ENCODE assay signal across 12 cellular contexts in the genomic region with DNA sequence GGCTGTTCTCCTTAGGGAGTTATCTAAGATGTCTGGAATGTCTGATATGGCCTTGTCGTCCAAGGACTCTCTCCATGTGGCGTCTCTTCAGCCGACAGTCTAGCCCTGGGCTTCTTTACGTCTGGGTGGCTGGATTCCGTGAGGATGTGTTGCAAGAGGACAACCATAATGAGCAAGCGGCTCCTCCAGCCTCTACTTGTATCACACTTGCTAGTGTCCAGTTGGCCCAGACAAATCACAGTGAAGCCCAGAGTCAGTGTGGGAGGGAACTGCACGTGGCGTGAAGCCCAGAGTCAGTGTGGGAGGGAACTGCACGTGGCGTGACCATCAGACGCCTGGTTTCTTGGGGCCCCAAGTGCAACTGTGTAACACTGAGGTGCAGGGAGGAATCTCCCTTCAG.
"Had no signal": no experiment of that assay in that cellular context is flagged by ENCODE, and none has a peak within 500 bp of the region (broad histone marks: within the 10 kb centered on the region; RNA-seq: fewer than 3 reads in every experiment).

No MANE protein-coding gene starts in this region.

- H3K27me3 ChIP-seq: body of pancreas, neutrophil, suprapubic skin, upper lobe of right lung had no signal

- DNase-seq: amniotic stem cell; body of pancreas; cerebellar nuclear complex; effector memory CD8-positive, alpha-beta T cell; hypothalamus; lower lobe of right lung; naive B cell; stimulated activated CD4-positive, alpha-beta T cell treated with anti-CD3 and anti-CD28 coated beads, Interleukin-2, amount 100 ng/mL, for 24 hours; stimulated activated naive CD8-positive, alpha-beta T cell treated with anti-CD3 and anti-CD28 coated beads, Interleukin-15, Interleukin-2, amounts not matched to agents 100 U/mL and 50 U/mL, for 24 hours; upper lobe of right lung had no signal

- H3K36me3 ChIP-seq: lower lobe of right lung, neutrophil, suprapubic skin, upper lobe of right lung had no signal

- H3K4me3 ChIP-seq: body of pancreas, lower lobe of right lung, suprapubic skin, upper lobe of right lung had no signal

- H3K9me3 ChIP-seq: body of pancreas, lower lobe of right lung, neutrophil, suprapubic skin, upper lobe of right lung had no signal

- H3K27ac ChIP-seq: body of pancreas, lower lobe of right lung, neutrophil, suprapubic skin, upper lobe of right lung had no signal

- H3K4me1 ChIP-seq: body of pancreas, lower lobe of right lung, upper lobe of right lung had no signal
